Comparison of ENCODE assay signal across 11 cellular contexts in the genomic region with DNA sequence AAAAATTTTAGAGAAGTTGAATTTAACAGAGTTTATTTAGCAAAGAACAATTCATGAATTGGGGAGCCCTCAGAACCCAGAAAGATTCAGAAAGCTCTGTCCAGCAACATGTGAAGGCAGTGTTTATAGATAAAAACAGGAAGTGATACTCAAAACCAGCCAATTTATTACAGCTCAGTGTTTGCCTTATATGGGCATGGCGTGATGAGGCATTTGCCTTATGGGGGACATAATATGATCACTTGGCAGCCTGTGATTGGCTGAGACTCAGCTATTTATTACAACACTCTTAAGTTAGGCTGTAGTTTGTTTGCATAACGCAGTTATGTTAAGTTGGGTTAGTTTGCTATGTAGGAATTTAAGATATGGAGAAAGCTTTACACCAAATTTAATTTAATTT. TPM values are rescaled to one million over a fixed set of nuclear protein-coding genes. Genes with fewer than 3 reads are reported as not detected.
DNase-seq lines count a peak whose midpoint lies in the region; ATAC-seq and TF ChIP-seq lines count a peak whose summit lies in the region.
"Had no signal": no experiment of that assay in that cellular context is flagged by ENCODE, and none has a peak within 500 bp of the region (broad histone marks: within the 10 kb centered on the region; RNA-seq: fewer than 3 reads in every experiment).

No MANE protein-coding gene starts in this region.

- H3K36me3 ChIP-seq in ovary: no peaks in the 10 kb centered on the region

- no peaks in the 10 kb centered on the region for H3K9me3 ChIP-seq in ovary

- H3K4me3 ChIP-seq in fibroblast of villous mesenchyme (ENCODE audit: low read depth, low read length) (no peak overlapping the region), ovary (no peak overlapping the region)

- no peaks in the 10 kb centered on the region for H3K4me1 ChIP-seq in ovary (ENCODE audit: insufficient read depth)

- WGBS in ovary, 3 donors: 80 to 92% (median 86%) methylated on average over 2 of the region's 2 CpGs

- TF ChIP-seq EP300 in ovary (IDR thresholded peaks at IDR 0.05): no peak

- H3K27me3 ChIP-seq in ovary: no peaks in the 10 kb centered on the region

- no peak for TF ChIP-seq POLR2A in ovary (IDR thresholded peaks at IDR 0.05)

- peak; percentile 43 for ATAC-seq in HG02884 (IDR thresholded peaks at IDR 0.05; ENCODE audit: unreplicated experiment)
- ATAC-seq: left colon had no signal

- in situ Hi-C loops in ACHN (cut with HindIII; ENCODE audit: low pct_ligation_motif_present, low pct_unique_long_range_greater_than_20kb, low sequenced_read_pairs): no loop called here

- H3K27ac ChIP-seq in ovary: no peak overlapping the region
- H3K27ac ChIP-seq: VCaP had no signal

- intact Hi-C loops in ovary (cut with DNase I) (no loop called here), posterior cingulate gyrus (cut with DNase I) (no loop called here)

- TF ChIP-seq CTCF in fibroblast of villous mesenchyme (IDR thresholded peaks at IDR 0.05; ENCODE audit: insufficient read depth, low read depth, low read length): no peak
- TF ChIP-seq CTCF in ovary (IDR thresholded peaks at IDR 0.05): no peak

- peak; percentile 47 for DNase-seq in ELR (ENCODE audit: low read depth)
- peak; percentile 55 for DNase-seq in RKO (ENCODE audit: low spot score)
- peak; percentile 13 for DNase-seq in fibroblast of villous mesenchyme (ENCODE audit: low read depth)
- no peak for DNase-seq in ovary
- no peak for DNase-seq in ecto neural progenitor cell (ENCODE audit: low spot score)
- DNase-seq in ACHN: no peak
- DNase-seq in posterior cingulate gyrus: no peak
- DNase-seq: left colon had no signal

RNA-seq across cellular contexts. Expression of gene HLA-DPA1, which starts 11.5 kb away (rescaled TPM):
- 0.43 and 0.97 TPM in 2 replicates for total RNA-seq in fibroblast of villous mesenchyme
- total RNA-seq in ovary: 10 to 100 TPM; 11.8 to 62.0 (median 46.8) TPM
- polyA plus RNA-seq in ovary: 100 to 1,000 TPM in 1 of 2 donors, 10 to 100 TPM in 1; 26.7 to 304 TPM
- total RNA-seq: NCI-H460 had no signal

RNA-seq across cellular contexts. Expression of gene HLA-DPB1, which starts 13.8 kb away (rescaled TPM):
- 5.5 and 9.1 TPM in 2 replicates for total RNA-seq in fibroblast of villous mesenchyme
- total RNA-seq in ovary: 10 to 100 TPM; 19.4 to 85.8 (median 44.7) TPM
- 100 to 1,000 TPM in 1 of 2 donors, 10 to 100 TPM in 1; 39.5 to 120 TPM for polyA plus RNA-seq in ovary
- total RNA-seq: NCI-H460 had no signal

RNA-seq across cellular contexts. Expression of gene HLA-DOA, which starts 52.6 kb away (rescaled TPM):
- not detected in 2 replicates for total RNA-seq in fibroblast of villous mesenchyme
- 10 to 100 TPM in 1 of 7 donors, 1 to 10 TPM in 6; 1.1 to 17.3 (median 6.4) TPM for total RNA-seq in ovary
- 10 to 100 TPM in 1 of 2 donors, 1 to 10 TPM in 1; 2.5 to 25.3 TPM for polyA plus RNA-seq in ovary
- total RNA-seq: NCI-H460 had no signal

Comparison
In these comparisons a context has a peak if more than half of its experiments do, and no peak if none do; other contexts are left out.
1. DNase-seq: peak in ELR (single experiment), RKO (single experiment) and fibroblast of villous mesenchyme (single experiment); none in ovary (0 of 5), ecto neural progenitor cell (single experiment), ACHN (single experiment) and posterior cingulate gyrus (0 of 10).